Comparison of ENCODE assay signal across 7 cellular contexts in genomic region chr9:96022445-96023031, GRCh38.
DNase-seq lines count a peak whose midpoint lies in the region; ATAC-seq and TF ChIP-seq lines count a peak whose summit lies in the region.

No MANE protein-coding gene starts in this region.

- H3K9me3 Mint-ChIP-seq in activated CD8-positive, alpha-beta memory T cell treated with anti-CD3 and anti-CD28 coated beads, Interleukin-2, amount 10 ng/mL, durations not matched to agents 7 days and 5 days (ENCODE audit: low read depth), result peaks cover 3% of the 10 kb centered on the region

- H3K27ac Mint-ChIP-seq in activated CD8-positive, alpha-beta memory T cell treated with anti-CD3 and anti-CD28 coated beads, Interleukin-2, amount 10 ng/mL, durations not matched to agents 7 days and 5 days, result peak overlapping the region; percentile 89

- no peak overlapping the region for H3K9ac ChIP-seq in HUES64 (ENCODE audit: low read depth, low read length)

- H3K4me3 ChIP-seq in HUES64 (ENCODE audit: low read length) (peak overlapping the region; percentile 60), iPS DF 6.9 (ENCODE audit: low read length) (peak overlapping the region; percentile 50; the same call in 1 of the 2 replicates), foreskin fibroblast (ENCODE audit: low read depth in 1 of 2, low read length in 2 of 2) (no peak overlapping the region)

- peaks cover 59% of the 10 kb centered on the region for H3K4me1 Mint-ChIP-seq in activated CD8-positive, alpha-beta memory T cell treated with anti-CD3 and anti-CD28 coated beads, Interleukin-2, amount 10 ng/mL, durations not matched to agents 7 days and 5 days

- WGBS in HUES64, result 1% methylated on average over 25 of the region's 25 CpGs
- WGBS in iPS DF 6.9 (ENCODE audit: insufficient coverage, insufficient read length), result no CpG with 5 or more reads among the region's 25 CpGs

- peak; percentile 52 for ATAC-seq in activated CD8-positive, alpha-beta memory T cell treated with anti-CD3 and anti-CD28 coated beads, Interleukin-2, amount 10 ng/mL, durations not matched to agents 7 days and 5 days

- no peaks in the 10 kb centered on the region for H3K36me3 ChIP-seq in HUES64 (ENCODE audit: insufficient read depth, low read length)
- H3K36me3 ChIP-seq in iPS DF 6.9 (ENCODE audit: control insufficient read depth, insufficient read depth, low read length), result no peaks in the 10 kb centered on the region; the same call in 1 of the 2 replicates

- peaks cover 11% of the 10 kb centered on the region for H3K27me3 Mint-ChIP-seq in activated CD8-positive, alpha-beta memory T cell treated with anti-CD3 and anti-CD28 coated beads, Interleukin-2, amount 10 ng/mL, durations not matched to agents 7 days and 5 days

- H3K9me3 ChIP-seq in HUES64 (ENCODE audit: insufficient read depth, low read depth, low read length), result no peaks in the 10 kb centered on the region
- no peaks in the 10 kb centered on the region for H3K9me3 ChIP-seq in iPS DF 6.9 (ENCODE audit: control insufficient read depth, insufficient read depth, low read length)

- no peak overlapping the region for H3K27ac ChIP-seq in HUES64 (ENCODE audit: low read depth, low read length)
- no peak overlapping the region for H3K27ac ChIP-seq in iPS DF 6.9 (ENCODE audit: low read length)

- peaks cover 17% of the 10 kb centered on the region for H3K36me3 Mint-ChIP-seq in activated CD8-positive, alpha-beta memory T cell treated with anti-CD3 and anti-CD28 coated beads, Interleukin-2, amount 10 ng/mL, durations not matched to agents 7 days and 5 days

- peaks cover 92% of the 10 kb centered on the region for H3K27me3 ChIP-seq in HUES64 (ENCODE audit: insufficient read depth, low read length)
- H3K27me3 ChIP-seq in iPS DF 6.9 (ENCODE audit: control insufficient read depth, insufficient read depth, low read length), result peaks cover 51% of the 10 kb centered on the region

- TF ChIP-seq CTCF in foreskin fibroblast (IDR thresholded peaks at IDR 0.05; ENCODE audit: low read depth, low read length), result no peak

- 0 out of 2 replicates have a peak, but pooled peaks cover 4% of the 10 kb centered on the region for H3K4me1 ChIP-seq in HUES64 (ENCODE audit: insufficient read depth, low read length)
- peaks cover 11% of the 10 kb centered on the region for H3K4me1 ChIP-seq in iPS DF 6.9 (ENCODE audit: control insufficient read depth, insufficient read depth, low read length)

- DNase-seq in activated CD8-positive, alpha-beta memory T cell treated with anti-CD3 and anti-CD28 coated beads, Interleukin-2, amount 10 ng/mL, durations not matched to agents 7 days and 5 days, result peak; percentile 88
- DNase-seq in iPS DF 6.9 (ENCODE audit: low read depth, low spot score) (no peak), SIG-M5 (lab: John Stamatoyannopoulos, UW) (no peak), AG08396 (ENCODE audit: low spot score) (no peak), foreskin fibroblast (no peak)
- peak; percentile 53 to 54 for DNase-seq in stimulated activated CD8-positive, alpha-beta memory T cell treated with anti-CD3 and anti-CD28 coated beads, Interleukin-7, amount 100 ng/mL, for 48 hours (ENCODE audit: extremely low read depth in 1 of 2, low read depth in 1 of 2)

- peak overlapping the region; percentile 78 for H3K4me3 Mint-ChIP-seq in activated CD8-positive, alpha-beta memory T cell treated with anti-CD3 and anti-CD28 coated beads, Interleukin-2, amount 10 ng/mL, durations not matched to agents 7 days and 5 days

- CTCF ChIA-PET in activated CD8-positive, alpha-beta memory T cell treated with anti-CD3 and anti-CD28 coated beads, Interleukin-2, amount 10 ng/mL, durations not matched to agents 7 days and 5 days (lab: Charles Lee), result no interaction called here

Comparison
In these comparisons a context has a peak if more than half of its experiments do, and no peak if none do; other contexts are left out.
1. H3K4me3 ChIP-seq: peak in HUES64 (single experiment) and iPS DF 6.9 (single experiment); none in foreskin fibroblast (0 of 2).
2. DNase-seq: peak in activated CD8-positive, alpha-beta memory T cell treated with anti-CD3 and anti-CD28 coated beads, Interleukin-2, amount 10 ng/mL, durations not matched to agents 7 days and 5 days (single experiment) and stimulated activated CD8-positive, alpha-beta memory T cell treated with anti-CD3 and anti-CD28 coated beads, Interleukin-7, amount 100 ng/mL, for 48 hours (2 of 2); none in iPS DF 6.9 (single experiment), SIG-M5 (single experiment), AG08396 (single experiment) and foreskin fibroblast (0 of 2).